Comparison of ENCODE assay signal across 8 cellular contexts in genomic region chr14:20682435-20683124, GRCh38. TPM values are rescaled to one million over a fixed set of nuclear protein-coding genes. Genes with fewer than 3 reads are reported as not detected.
DNase-seq lines count a peak whose midpoint lies in the region; ATAC-seq and TF ChIP-seq lines count a peak whose summit lies in the region.

No MANE protein-coding gene starts in this region.

- no peak overlapping the region for H3K4me3 Mint-ChIP-seq in Calu3 (ENCODE audit: low read depth, unreplicated experiment)
- H3K4me3 Mint-ChIP-seq in activated T-helper 1 cell treated with anti-CD3 and anti-CD28 coated beads, Interleukin-12 subunit alpha, Interleukin-12 subunit beta, Interleukin-2, Interleukin-4 antibody, amounts not matched to agents 30 ng/mL and 10 ng/mL and 1 ng/mL, durations not matched to agents 14 hours and 24 hours and 36 hours: no peak overlapping the region
- H3K4me3 Mint-ChIP-seq in nephron progenitor cell: no peak overlapping the region

- H3K36me3 ChIP-seq in HUES6 (ENCODE audit: control insufficient read depth, insufficient read depth, low read length) (no peaks in the 10 kb centered on the region), Peyer's patch (no peaks in the 10 kb centered on the region)

- CTCF ChIA-PET in Calu3 (lab: Charles Lee): interaction anchor here (0.6 to 2.6 kb wide), 8 partner anchors 9 to 289 kb away, joined by 3 to 15 read pairs (median 7); no protein-coding TSS in a partner anchor

- no peaks in the 10 kb centered on the region for H3K27me3 Mint-ChIP-seq in Calu3 (ENCODE audit: unreplicated experiment)
- no peaks in the 10 kb centered on the region for H3K27me3 Mint-ChIP-seq in activated T-helper 1 cell treated with anti-CD3 and anti-CD28 coated beads, Interleukin-12 subunit alpha, Interleukin-12 subunit beta, Interleukin-2, Interleukin-4 antibody, amounts not matched to agents 30 ng/mL and 10 ng/mL and 1 ng/mL, durations not matched to agents 14 hours and 24 hours and 36 hours (ENCODE audit: insufficient read depth)
- peaks cover 11% of the 10 kb centered on the region for H3K27me3 Mint-ChIP-seq in nephron progenitor cell (ENCODE audit: low read depth, poor library complexity)

- ATAC-seq in GM21447 (IDR thresholded peaks at IDR 0.05; ENCODE audit: unreplicated experiment): peak; percentile 49

- peak overlapping the region; percentile 96 for H3K4me3 ChIP-seq in HUES6 (ENCODE audit: low read depth, low read length)
- H3K4me3 ChIP-seq in Peyer's patch: peak overlapping the region; percentile 58 to 79 (median 68)
- H3K4me3 ChIP-seq in fibroblast of pulmonary artery (replicated peaks; ENCODE audit: low read depth, low read length): peak overlapping the region; percentile 83

- intact Hi-C loops in Calu3 (cut with micrococcal nuclease; ENCODE audit: unreplicated experiment): loop anchor here (2.0 to 5.0 kb wide), 5 partner anchors 50 to 350 kb away; partner anchors contain the start of gene CCNB1IP1
- intact Hi-C loops in activated T-helper 1 cell treated with anti-CD3 and anti-CD28 coated beads, Interleukin-12 subunit alpha, Interleukin-12 subunit beta, Interleukin-2, Interleukin-4 antibody, amounts not matched to agents 30 ng/mL and 10 ng/mL and 1 ng/mL, durations not matched to agents 14 hours and 24 hours and 36 hours (cut with micrococcal nuclease): loop anchor here (1.0 to 5.0 kb wide), 11 partner anchors 9 to 420 kb away; partner anchors contain the start of genes CCNB1IP1, PARP2, PIP4P1 and TMEM253

- no peak for TF ChIP-seq CTCF in Calu3 (IDR thresholded peaks at IDR 0.05; ENCODE audit: unreplicated experiment)
- no peak for TF ChIP-seq CTCF in Peyer's patch (IDR thresholded peaks at IDR 0.05)
- TF ChIP-seq CTCF in fibroblast of pulmonary artery (IDR thresholded peaks at IDR 0.05; ENCODE audit: low read length, missing control alignments): no peak
- TF ChIP-seq CTCF in nephron progenitor cell (IDR thresholded peaks at IDR 0.05): no peak

- H3K36me3 Mint-ChIP-seq in Calu3 (ENCODE audit: insufficient read depth, unreplicated experiment) (peaks cover 5% of the 10 kb centered on the region), nephron progenitor cell (ENCODE audit: low read depth) (no peaks in the 10 kb centered on the region)
- H3K36me3 Mint-ChIP-seq in activated T-helper 1 cell treated with anti-CD3 and anti-CD28 coated beads, Interleukin-12 subunit alpha, Interleukin-12 subunit beta, Interleukin-2, Interleukin-4 antibody, amounts not matched to agents 30 ng/mL and 10 ng/mL and 1 ng/mL, durations not matched to agents 14 hours and 24 hours and 36 hours (ENCODE audit: low read depth): no peaks in the 10 kb centered on the region

- H3K4me1 Mint-ChIP-seq in Calu3 (ENCODE audit: low read depth, unreplicated experiment) (peaks cover 32% of the 10 kb centered on the region), nephron progenitor cell (peaks cover 25% of the 10 kb centered on the region)
- peaks cover 10% of the 10 kb centered on the region for H3K4me1 Mint-ChIP-seq in activated T-helper 1 cell treated with anti-CD3 and anti-CD28 coated beads, Interleukin-12 subunit alpha, Interleukin-12 subunit beta, Interleukin-2, Interleukin-4 antibody, amounts not matched to agents 30 ng/mL and 10 ng/mL and 1 ng/mL, durations not matched to agents 14 hours and 24 hours and 36 hours (ENCODE audit: low read depth)

- H3K27ac ChIP-seq in HUES6 (ENCODE audit: low read depth, low read length) (peak overlapping the region; percentile 86), Peyer's patch (peak overlapping the region; percentile 95 to 99 (median 98))

- H3K27ac Mint-ChIP-seq in Calu3 (ENCODE audit: unreplicated experiment) (no peak overlapping the region), nephron progenitor cell (no peak overlapping the region)
- no peak overlapping the region for H3K27ac Mint-ChIP-seq in activated T-helper 1 cell treated with anti-CD3 and anti-CD28 coated beads, Interleukin-12 subunit alpha, Interleukin-12 subunit beta, Interleukin-2, Interleukin-4 antibody, amounts not matched to agents 30 ng/mL and 10 ng/mL and 1 ng/mL, durations not matched to agents 14 hours and 24 hours and 36 hours

- H3K9me3 ChIP-seq in HUES6 (ENCODE audit: control insufficient read depth, insufficient read depth, low read depth, low read length) (no peaks in the 10 kb centered on the region), Peyer's patch (no peaks in the 10 kb centered on the region)

- H3K27me3 ChIP-seq in HUES6 (ENCODE audit: control insufficient read depth, insufficient read depth, low read length): no peaks in the 10 kb centered on the region
- no peaks in the 10 kb centered on the region for H3K27me3 ChIP-seq in Peyer's patch

- H3K4me1 ChIP-seq in HUES6 (ENCODE audit: control insufficient read depth, insufficient read depth, low read length): peaks cover 16% of the 10 kb centered on the region
- peaks cover 3 to 40% (median 8%) of the 10 kb centered on the region in 4 donors for H3K4me1 ChIP-seq in Peyer's patch

- DNase-seq in Calu3 (peak; percentile 83), Peyer's patch (peak; percentile 82 to 94 (median 89)), fibroblast of pulmonary artery (ENCODE audit: low read depth) (peak; percentile 93), nephron progenitor cell (peak; percentile 74)
- DNase-seq in activated T-helper 1 cell treated with anti-CD3 and anti-CD28 coated beads, Interleukin-12 subunit alpha, Interleukin-12 subunit beta, Interleukin-2, Interleukin-4 antibody, amounts not matched to agents 30 ng/mL and 10 ng/mL and 1 ng/mL, durations not matched to agents 14 hours and 24 hours and 36 hours (ENCODE audit: low spot score): peak; percentile 65
- peak; percentile 78 for DNase-seq in stimulated activated naive CD4-positive, alpha-beta T cell treated with Interleukin-2 at 50 U/mL for 16 hours (lab: John Stamatoyannopoulos, UW)

- H3K9ac ChIP-seq in HUES6 (ENCODE audit: low read length): peak overlapping the region; percentile 89

- H3K9me3 Mint-ChIP-seq in Calu3 (ENCODE audit: low read depth, unreplicated experiment) (no peaks in the 10 kb centered on the region), nephron progenitor cell (no peaks in the 10 kb centered on the region)
- no peaks in the 10 kb centered on the region for H3K9me3 Mint-ChIP-seq in activated T-helper 1 cell treated with anti-CD3 and anti-CD28 coated beads, Interleukin-12 subunit alpha, Interleukin-12 subunit beta, Interleukin-2, Interleukin-4 antibody, amounts not matched to agents 30 ng/mL and 10 ng/mL and 1 ng/mL, durations not matched to agents 14 hours and 24 hours and 36 hours

- no TSS peak for BruUV-seq in Calu3 (replicated peaks; lab: Mats Ljungman, UMichigan)

- TF ChIP-seq POLR2A in Peyer's patch (IDR thresholded peaks at IDR 0.05): peak; percentile 66 to 90

RNA-seq across cellular contexts. Expression of gene RNASE4, which starts 1.8 kb away (rescaled TPM):
- total RNA-seq in Calu3 (2022) (5.3 and 7.3 TPM in 2 replicates), Peyer's patch (10 to 100 TPM in 3 of 4 donors, 1 to 10 TPM in 1; 5.8 to 51.7 (median 33.6) TPM)
- total RNA-seq in activated T-helper 1 cell treated with anti-CD3 and anti-CD28 coated beads, Interleukin-12 subunit alpha, Interleukin-12 subunit beta, Interleukin-2, Interleukin-4 antibody, amounts not matched to agents 30 ng/mL and 10 ng/mL and 1 ng/mL, durations not matched to agents 14 hours and 24 hours and 36 hours: 0.34 and 0.39 TPM in 2 replicates

RNA-seq across cellular contexts. Expression of gene ANG, which starts 6.0 kb away (rescaled TPM):
- total RNA-seq in Calu3 (2022) (4.0 and 4.4 TPM in 2 replicates), Peyer's patch (10 to 100 TPM; 19.6 to 22.3 (median 20.0) TPM)
- 0.57 and 0.59 TPM in 2 replicates for total RNA-seq in activated T-helper 1 cell treated with anti-CD3 and anti-CD28 coated beads, Interleukin-12 subunit alpha, Interleukin-12 subunit beta, Interleukin-2, Interleukin-4 antibody, amounts not matched to agents 30 ng/mL and 10 ng/mL and 1 ng/mL, durations not matched to agents 14 hours and 24 hours and 36 hours

RNA-seq across cellular contexts. Expression of gene OR6S1, which starts 41.1 kb away (rescaled TPM):
- total RNA-seq in Calu3 (2022) (not detected in 2 replicates), Peyer's patch (not detected)
- total RNA-seq in activated T-helper 1 cell treated with anti-CD3 and anti-CD28 coated beads, Interleukin-12 subunit alpha, Interleukin-12 subunit beta, Interleukin-2, Interleukin-4 antibody, amounts not matched to agents 30 ng/mL and 10 ng/mL and 1 ng/mL, durations not matched to agents 14 hours and 24 hours and 36 hours: not detected in 2 replicates

Comparison
In these comparisons a context has a peak if more than half of its experiments do, and no peak if none do; other contexts are left out.
1. Peak in every context shown above with its lines: DNase-seq, ATAC-seq, H3K4me3 ChIP-seq and H3K27ac ChIP-seq.